Comparison of ENCODE assay signal across 28 cellular contexts in genomic region chr13:51019026-51019425, GRCh38.
"Had no signal": no experiment of that assay in that cellular context is flagged by ENCODE, and none has a peak within 500 bp of the region (broad histone marks: within the 10 kb centered on the region; RNA-seq: fewer than 3 reads in every experiment).

No MANE protein-coding gene starts in this region.

- ATAC-seq: stimulated activated effector memory CD8-positive, alpha-beta T cell treated with anti-CD3 and anti-CD28 coated beads, Interleukin-12 subunit alpha, Interleukin-12 subunit beta, amount 100 ng/mL, for 72 hours; stimulated activated memory B cell treated with anti-CD40 and anti-IgM and Interleukin-4, amounts not matched to agents 10 μg/mL and 1 μg/mL and 100 μg/mL, for 72 hours; stimulated activated naive B cell treated with anti-CD40 and anti-IgM and Interleukin-4, amounts not matched to agents 10 μg/mL and 1 μg/mL and 100 μg/mL, for 72 hours; stimulated activated naive CD8-positive, alpha-beta T cell treated with anti-CD3 and anti-CD28 coated beads, Interleukin-15, amount 100 ng/mL, for 72 hours; stimulated activated naive CD8-positive, alpha-beta T cell treated with anti-CD3 and anti-CD28 coated beads, Interleukin-15, Interleukin-2, amounts not matched to agents 100 U/mL and 50 U/mL, for 24 hours; upper lobe of right lung had no signal

- H3K4me3 Mint-ChIP-seq: stimulated activated effector memory CD8-positive, alpha-beta T cell treated with anti-CD3 and anti-CD28 coated beads, Interleukin-12 subunit alpha, Interleukin-12 subunit beta, amount 100 ng/mL, for 72 hours; stimulated activated memory B cell treated with anti-CD40 and anti-IgM and Interleukin-4, amounts not matched to agents 10 μg/mL and 1 μg/mL and 100 μg/mL, for 72 hours; stimulated activated naive B cell treated with anti-CD40 and anti-IgM and Interleukin-4, amounts not matched to agents 10 μg/mL and 1 μg/mL and 100 μg/mL, for 72 hours; stimulated activated naive CD8-positive, alpha-beta T cell treated with anti-CD3 and anti-CD28 coated beads, Interleukin-15, amount 100 ng/mL, for 72 hours; stimulated activated naive CD8-positive, alpha-beta T cell treated with anti-CD3 and anti-CD28 coated beads, Interleukin-15, Interleukin-2, amounts not matched to agents 100 ng/mL and 50 ng/mL, for 24 hours; type B pancreatic cell had no signal

- H3K36me3 ChIP-seq: stomach, suprapubic skin, thoracic aorta, thyroid gland, tibial artery, tibial nerve, transverse colon, upper lobe of left lung, upper lobe of right lung, uterus, vagina had no signal

- H3K9me3 Mint-ChIP-seq: stimulated activated effector memory CD8-positive, alpha-beta T cell treated with anti-CD3 and anti-CD28 coated beads, Interleukin-12 subunit alpha, Interleukin-12 subunit beta, amount 100 ng/mL, for 72 hours had no signal

- H3K4me3 ChIP-seq: stomach, suprapubic skin, testis, thoracic aorta, thyroid gland, tibial artery, tibial nerve, transverse colon, upper lobe of left lung, upper lobe of right lung, uterus, vagina had no signal

- H3K36me3 Mint-ChIP-seq: stimulated activated effector memory CD8-positive, alpha-beta T cell treated with anti-CD3 and anti-CD28 coated beads, Interleukin-12 subunit alpha, Interleukin-12 subunit beta, amount 100 ng/mL, for 72 hours; stimulated activated memory B cell treated with anti-CD40 and anti-IgM and Interleukin-4, amounts not matched to agents 10 μg/mL and 1 μg/mL and 100 μg/mL, for 72 hours; type B pancreatic cell had no signal

- H3K4me1 Mint-ChIP-seq: stimulated activated effector memory CD8-positive, alpha-beta T cell treated with anti-CD3 and anti-CD28 coated beads, Interleukin-12 subunit alpha, Interleukin-12 subunit beta, amount 100 ng/mL, for 72 hours; stimulated activated memory B cell treated with anti-CD40 and anti-IgM and Interleukin-4, amounts not matched to agents 10 μg/mL and 1 μg/mL and 100 μg/mL, for 72 hours; stimulated activated naive B cell treated with anti-CD40 and anti-IgM and Interleukin-4, amounts not matched to agents 10 μg/mL and 1 μg/mL and 100 μg/mL, for 72 hours; stimulated activated naive CD8-positive, alpha-beta T cell treated with anti-CD3 and anti-CD28 coated beads, Interleukin-15, amount 100 ng/mL, for 72 hours had no signal

- H3K27me3 Mint-ChIP-seq: type B pancreatic cell had no signal

- H3K9me3 ChIP-seq: testis, thyroid gland, transverse colon, uterus, vagina had no signal

- H3K27ac Mint-ChIP-seq: stimulated activated effector memory CD8-positive, alpha-beta T cell treated with anti-CD3 and anti-CD28 coated beads, Interleukin-12 subunit alpha, Interleukin-12 subunit beta, amount 100 ng/mL, for 72 hours; stimulated activated memory B cell treated with anti-CD40 and anti-IgM and Interleukin-4, amounts not matched to agents 10 μg/mL and 1 μg/mL and 100 μg/mL, for 72 hours; stimulated activated naive B cell treated with anti-CD40 and anti-IgM and Interleukin-4, amounts not matched to agents 10 μg/mL and 1 μg/mL and 100 μg/mL, for 72 hours; stimulated activated naive CD8-positive, alpha-beta T cell treated with anti-CD3 and anti-CD28 coated beads, Interleukin-15, amount 100 ng/mL, for 72 hours; stimulated activated naive CD8-positive, alpha-beta T cell treated with anti-CD3 and anti-CD28 coated beads, Interleukin-15, Interleukin-2, amounts not matched to agents 100 ng/mL and 50 ng/mL, for 24 hours; type B pancreatic cell had no signal

- DNase-seq: stimulated activated CD4-positive, alpha-beta T cell treated with anti-CD3 and anti-CD28 coated beads, Interleukin-2, amount 100 ng/mL, for 48 hours; stimulated activated CD4-positive, alpha-beta T cell treated with anti-CD3 and anti-CD28 coated beads, Interleukin-4, amount 100 ng/mL, for 1 hour; stimulated activated CD4-positive, alpha-beta T cell treated with anti-CD3 and anti-CD28 coated beads, Interleukin-4, amount 100 ng/mL, for 24 hours; stimulated activated CD4-positive, alpha-beta T cell treated with anti-CD3 and anti-CD28 coated beads, Interleukin-4, amount 100 ng/mL, for 4 hours; stimulated activated CD8-positive, alpha-beta memory T cell treated with anti-CD3 and anti-CD28 coated beads, Interleukin-4, amount 100 ng/mL, for 48 hours; stimulated activated naive B cell treated with anti-CD40 and anti-IgM and Interleukin-4, amounts not matched to agents 10 μg/mL and 1 μg/mL and 100 μg/mL, for 72 hours; stimulated activated naive CD4-positive, alpha-beta T cell; stimulated activated naive CD4-positive, alpha-beta T cell treated with Interleukin-2 at 50 U/mL for 16 hours; stimulated activated naive CD8-positive, alpha-beta T cell treated with anti-CD3 and anti-CD28 coated beads, Interleukin-15, amount 100 ng/mL, for 72 hours; stimulated activated naive CD8-positive, alpha-beta T cell treated with anti-CD3 and anti-CD28 coated beads, Interleukin-15, Interleukin-2, amounts not matched to agents 100 U/mL and 50 U/mL, for 24 hours; stomach; substantia nigra; testis; thyroid gland; tibial artery; transverse colon; trophoblast cell; upper lobe of left lung; upper lobe of right lung; uterus had no signal

- H3K27me3 ChIP-seq: stomach, suprapubic skin, testis, thyroid gland, tibial artery, tibial nerve, transverse colon, upper lobe of left lung, upper lobe of right lung, uterus, vagina had no signal

- H3K27ac ChIP-seq: stomach, suprapubic skin, testis, thoracic aorta, thyroid gland, tibial artery, tibial nerve, transverse colon, upper lobe of left lung, upper lobe of right lung, uterus, vagina had no signal

- H3K4me1 ChIP-seq: stomach, suprapubic skin, testis, thyroid gland, tibial artery, tibial nerve, transverse colon, upper lobe of left lung, upper lobe of right lung, uterus, vagina had no signal
